ENCODE assay signal across 8 cellular contexts in genomic region chr16:4614571-4615388, GRCh38. TPM values are rescaled to one million over a fixed set of nuclear protein-coding genes. Genes with fewer than 3 reads are reported as not detected.
A peak's percentile ranks its signal among the peaks of the same experiment; 100 is the strongest.
DNase-seq lines count a peak whose midpoint lies in the region; ATAC-seq and TF ChIP-seq lines count a peak whose summit lies in the region.

Gene UBALD1 (minus strand): TSS chr16:4614888. CDS start chr16:4614797, 91 bp downstream.

- peak; percentile 76 for TF ChIP-seq POLR2A in GM19099 (IDR thresholded peaks at IDR 0.05; ENCODE audit: extremely low read depth, insufficient read length, low read depth)

- H3K9me3 ChIP-seq in BE2C, result no peaks in the 10 kb centered on the region

- no peak for TF ChIP-seq CTCF in BE2C (IDR thresholded peaks at IDR 0.05; ENCODE audit: low read depth, low read length)

- peak; percentile 91 for DNase-seq in BE2C
- peak; percentile 87 for DNase-seq in NCI-H510A (lab: John Stamatoyannopoulos, UW)
- peak; percentile 88 for DNase-seq in activated CD4-positive, alpha-beta T cell treated with anti-CD3 and anti-CD28 coated beads for 48 hours
- peak; percentile 94 for DNase-seq in left kidney (ENCODE audit: low read depth, low spot score)
- peak; percentile 80 to 86 for DNase-seq in stimulated activated CD4-positive, alpha-beta T cell treated with anti-CD3 and anti-CD28 coated beads, Interleukin-2, amount 100 ng/mL, for 24 hours

- H3K27me3 ChIP-seq in BE2C, result no peaks in the 10 kb centered on the region

- H3K4me1 ChIP-seq in BE2C, result peaks cover 8% of the 10 kb centered on the region

- H3K27ac ChIP-seq in cingulate gyrus (ENCODE audit: low read depth, low read length), result peak within 1 kb of the TSS; percentile 97

- peak within 1 kb of the TSS; percentile 84 for H3K4me3 ChIP-seq in BE2C (ENCODE audit: low read depth, low read length)

- no peaks in the 10 kb centered on the region for H3K36me3 ChIP-seq in BE2C

- peak; percentile 55 for ATAC-seq in HG03354 (IDR thresholded peaks at IDR 0.05; ENCODE audit: poor library complexity, severe bottlenecking, unreplicated experiment)

RNA-seq across cellular contexts. Expression of gene UBALD1, which starts in this region (rescaled TPM):
- 91.5 TPM for polyA plus RNA-seq in BE2C (2012; ENCODE audit: insufficient read depth, insufficient read length, low read depth)

Comparison
In these comparisons a context has a peak if more than half of its experiments do, and no peak if none do; other contexts are left out.
1. Peak in every context shown above with its lines: DNase-seq, ATAC-seq, H3K4me3 ChIP-seq and H3K27ac ChIP-seq.